ENCODE assay signal across 8 cellular contexts in the genomic region with DNA sequence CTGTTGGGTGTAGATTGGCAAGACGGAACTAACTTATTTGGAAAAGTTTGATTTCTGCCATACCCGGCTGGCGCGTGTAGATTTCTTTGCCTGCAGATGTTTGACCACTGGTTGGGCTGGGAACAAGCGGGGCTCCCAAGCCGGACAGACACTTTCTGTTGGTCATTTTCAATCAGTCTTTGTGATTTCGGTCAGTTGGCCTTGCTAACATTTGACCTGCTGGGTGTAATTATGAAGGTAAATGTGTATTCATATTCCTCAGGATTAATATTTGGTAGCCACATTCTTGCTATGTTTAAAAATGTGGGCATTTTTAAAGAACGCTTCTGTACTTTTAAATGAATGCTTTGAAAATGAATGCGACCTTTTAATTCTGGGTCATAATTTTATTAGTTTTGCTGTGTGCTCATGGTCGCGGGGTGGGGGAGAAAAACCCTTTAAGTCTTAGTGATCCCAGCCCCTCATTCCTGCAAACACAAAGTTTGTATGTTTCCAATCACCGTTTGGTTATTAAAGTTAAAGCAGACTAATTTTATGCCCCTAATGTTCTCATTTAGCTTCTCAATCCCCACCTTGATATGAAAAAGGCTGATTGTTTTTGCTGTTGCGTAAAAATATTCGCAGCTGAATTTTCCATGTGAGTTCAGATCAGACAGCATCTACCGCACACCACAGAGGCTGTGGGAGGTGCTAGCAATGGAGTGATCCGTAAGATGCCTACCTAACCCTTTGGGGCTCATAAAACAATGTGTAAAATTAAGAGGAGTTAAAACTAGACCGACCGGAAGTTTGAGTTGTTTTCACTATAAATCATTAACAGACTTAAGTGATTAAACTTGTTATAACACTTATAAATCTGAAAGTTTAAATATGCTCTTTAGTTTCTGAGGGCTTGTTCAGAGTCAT. TPM values are rescaled to one million over a fixed set of nuclear protein-coding genes. Genes with fewer than 3 reads are reported as not detected.
DNase-seq lines count a peak whose midpoint lies in the region; ATAC-seq and TF ChIP-seq lines count a peak whose summit lies in the region.

No MANE protein-coding gene starts in this region.

- H3K4me1 ChIP-seq in ES-I3 (ENCODE audit: insufficient read depth, low read length) (peaks cover 55% of the 10 kb centered on the region), fibroblast of lung (ENCODE audit: control insufficient read depth, extremely low read depth, insufficient read depth, low read length) (peaks cover 10% of the 10 kb centered on the region), prostate gland (replicated peaks) (no peaks in the 10 kb centered on the region)

- H3K4me3 Mint-ChIP-seq in activated CD4-positive, alpha-beta memory T cell treated with anti-CD3 and anti-CD28 coated beads, Interleukin-2, amount 10 ng/mL, durations not matched to agents 7 days and 5 days = peak overlapping the region; percentile 81

- H3K9me3 ChIP-seq in ES-I3 (ENCODE audit: control insufficient read depth, insufficient read depth, low read length) = no peaks in the 10 kb centered on the region
- no peaks in the 10 kb centered on the region for H3K9me3 ChIP-seq in fibroblast of lung (ENCODE audit: control insufficient read depth, insufficient read depth, low read depth, low read length)
- no peaks in the 10 kb centered on the region for H3K9me3 ChIP-seq in prostate gland

- no peaks in the 10 kb centered on the region for H3K36me3 Mint-ChIP-seq in activated CD4-positive, alpha-beta memory T cell treated with anti-CD3 and anti-CD28 coated beads, Interleukin-2, amount 10 ng/mL, durations not matched to agents 7 days and 5 days (ENCODE audit: low read depth)

- peak overlapping the region; percentile 84 for H3K4me2 ChIP-seq in fibroblast of lung (ENCODE audit: extremely low read depth, insufficient read depth, low read length)

- H3K27me3 ChIP-seq in fibroblast of lung (ENCODE audit: control insufficient read depth, insufficient read depth, low read length) = no peaks in the 10 kb centered on the region
- no peaks in the 10 kb centered on the region for H3K27me3 ChIP-seq in prostate gland (replicated peaks; ENCODE audit: insufficient read depth)

- intact Hi-C loops in prostate gland (cut with DNase I) = loop anchor here (5.0 kb wide), 1 partner anchor 236 kb away; no protein-coding TSS in a partner anchor

- TF ChIP-seq CTCF in fibroblast of lung (conservative IDR thresholded peaks at IDR 0.05 in 1 of 2, IDR thresholded peaks at IDR 0.05 in 1 of 2; ENCODE audit: low read depth in 1 of 2, low read length in 2 of 2) (no peak), prostate gland (IDR thresholded peaks at IDR 0.05) (no peak)

- peaks cover 23% of the 10 kb centered on the region for H3K27me3 Mint-ChIP-seq in activated CD4-positive, alpha-beta memory T cell treated with anti-CD3 and anti-CD28 coated beads, Interleukin-2, amount 10 ng/mL, durations not matched to agents 7 days and 5 days

- DNase-seq in activated CD4-positive, alpha-beta memory T cell treated with anti-CD3 and anti-CD28 coated beads, Interleukin-2, amount 10 ng/mL, durations not matched to agents 7 days and 5 days = peak; percentile 59
- DNase-seq in fibroblast of lung (ENCODE audit: low read depth in 2 of 2) (peak; percentile 47 to 50), prostate gland (ENCODE audit: low spot score) (no peak), HUDEP-2 (lab: John Stamatoyannopoulos, UW; ENCODE audit: unreplicated experiment in 76 of 76) (no peak)

- peak overlapping the region; percentile 42 for H3K27ac Mint-ChIP-seq in activated CD4-positive, alpha-beta memory T cell treated with anti-CD3 and anti-CD28 coated beads, Interleukin-2, amount 10 ng/mL, durations not matched to agents 7 days and 5 days

- H4K20me1 ChIP-seq in fibroblast of lung (ENCODE audit: control insufficient read depth, extremely low read depth, insufficient read depth, low read length) = no peaks in the 10 kb centered on the region

- no peaks in the 10 kb centered on the region for H3K36me3 ChIP-seq in ES-I3 (ENCODE audit: insufficient read depth, low read length)
- no peaks in the 10 kb centered on the region for H3K36me3 ChIP-seq in fibroblast of lung (ENCODE audit: control insufficient read depth, insufficient read depth, low read length)
- no peaks in the 10 kb centered on the region for H3K36me3 ChIP-seq in prostate gland

- peak overlapping the region; percentile 61 to 76 (median 70) for H3K4me3 ChIP-seq in fibroblast of lung (replicated peaks in 1 of 4; ENCODE audit: control extremely low read depth in 1 of 4, insufficient read depth in 1 of 4, low read depth in 3 of 4, low read length in 4 of 4)
- peak overlapping the region; percentile 46 to 47 for H3K4me3 ChIP-seq in prostate gland

- peak overlapping the region; percentile 88 for H3K9ac ChIP-seq in ES-I3 (ENCODE audit: low read depth, low read length)
- H3K9ac ChIP-seq in fibroblast of lung (ENCODE audit: insufficient read depth, low read length) = no peak overlapping the region

- CTCF ChIA-PET in activated CD4-positive, alpha-beta memory T cell treated with anti-CD3 and anti-CD28 coated beads, Interleukin-2, amount 10 ng/mL, durations not matched to agents 7 days and 5 days (lab: Charles Lee) = interaction anchor here (1.2 kb wide), 1 partner anchor 9 kb away, joined by 3 read pairs; no protein-coding TSS in a partner anchor

- H2AFZ ChIP-seq in fibroblast of lung (ENCODE audit: low read length) = peak overlapping the region; percentile 85

- H3K79me2 ChIP-seq in fibroblast of lung (ENCODE audit: control insufficient read depth, insufficient read depth, low read length) = peaks cover 30% of the 10 kb centered on the region

- POLR2A ChIA-PET in activated CD4-positive, alpha-beta memory T cell treated with anti-CD3 and anti-CD28 coated beads, Interleukin-2, amount 10 ng/mL, durations not matched to agents 7 days and 5 days (lab: Charles Lee) = interaction anchor here (1.2 kb wide), 1 partner anchor 46 kb away, joined by 4 read pairs; no protein-coding TSS in a partner anchor

- TF ChIP-seq POLR2A in prostate gland (IDR thresholded peaks at IDR 0.05) = no peak

- H3K4me1 Mint-ChIP-seq in activated CD4-positive, alpha-beta memory T cell treated with anti-CD3 and anti-CD28 coated beads, Interleukin-2, amount 10 ng/mL, durations not matched to agents 7 days and 5 days = peaks cover 55% of the 10 kb centered on the region

- H3K27ac ChIP-seq in fibroblast of lung (ENCODE audit: insufficient read depth, low read length) (peak overlapping the region; percentile 50), prostate gland (peak overlapping the region; percentile 76)

- WGBS in prostate gland = 29% methylated on average over 18 of the region's 18 CpGs

- ATAC-seq in GM21825 (IDR thresholded peaks at IDR 0.05; ENCODE audit: unreplicated experiment) (no peak), HG03135 (IDR thresholded peaks at IDR 0.05; ENCODE audit: unreplicated experiment) (no peak), HG03196 (IDR thresholded peaks at IDR 0.05; ENCODE audit: unreplicated experiment) (no peak)

- H3K9me3 Mint-ChIP-seq in activated CD4-positive, alpha-beta memory T cell treated with anti-CD3 and anti-CD28 coated beads, Interleukin-2, amount 10 ng/mL, durations not matched to agents 7 days and 5 days = no peaks in the 10 kb centered on the region

RNA-seq across cellular contexts. Expression of a gene that starts 1.5 kb away (rescaled TPM):
- 1 to 10 TPM; 2.4 to 3.3 TPM for total RNA-seq in activated CD4-positive, alpha-beta memory T cell treated with anti-CD3 and anti-CD28 coated beads, Interleukin-2, amount 10 ng/mL, durations not matched to agents 7 days and 5 days
- 12.1 and 19.5 TPM in 2 replicates for total RNA-seq in fibroblast of lung
- polyA plus RNA-seq in fibroblast of lung = 3.5 and 17.1 TPM in 2 replicates
- polyA plus RNA-seq in fibroblast of lung (2012) = 2.3 and 10.4 TPM in 2 replicates
- 2.6 and 17.9 TPM in 2 replicates for polyA minus RNA-seq in fibroblast of lung (ENCODE audit: low replicate concordance)
- 1 to 10 TPM; 3.0 to 7.6 TPM for total RNA-seq in prostate gland

Comparison
In these comparisons a context has a peak if more than half of its experiments do, and no peak if none do; other contexts are left out.
1. DNase-seq: peak in activated CD4-positive, alpha-beta memory T cell treated with anti-CD3 and anti-CD28 coated beads, Interleukin-2, amount 10 ng/mL, durations not matched to agents 7 days and 5 days (single experiment) and fibroblast of lung (2 of 2); none in prostate gland (single experiment) and HUDEP-2 (0 of 76).